1 cellular context compared by ENCODE assay signal in the genomic region with DNA sequence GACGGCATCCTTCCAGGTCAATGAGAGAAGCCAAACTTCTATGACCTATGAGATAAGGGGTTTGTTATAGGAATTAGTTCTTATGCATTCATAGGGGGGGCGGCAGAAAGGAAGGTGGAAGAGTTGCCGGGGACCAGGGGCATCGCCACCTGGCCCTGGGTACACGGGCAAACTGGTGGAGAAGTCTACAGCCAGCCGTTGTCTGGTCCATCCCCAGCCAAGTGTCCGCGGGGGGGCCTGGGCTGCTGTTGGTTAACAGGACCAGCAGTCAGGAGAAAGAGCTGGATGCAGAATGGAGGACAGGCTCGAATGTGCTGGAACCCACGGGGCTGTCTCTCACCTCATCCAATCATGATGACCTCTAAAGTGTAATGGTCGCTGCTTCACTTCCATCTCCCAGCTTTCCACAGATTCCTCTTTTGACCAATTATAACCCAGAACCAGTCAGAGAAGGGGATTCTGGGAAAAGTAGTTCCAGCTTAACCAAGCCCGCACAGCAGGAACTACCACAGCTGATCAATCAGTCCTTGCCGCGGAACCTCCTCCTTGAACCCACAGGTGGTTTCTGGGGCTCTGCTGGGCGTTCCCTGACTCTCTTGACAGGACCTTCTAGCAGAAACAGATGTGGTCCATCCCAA.
TF ChIP-seq lines count a peak whose summit lies in the region.

No MANE protein-coding gene starts in this region.

TF ChIP-seq in SK-N-SH, 30 proteins besides CTCF, POLR2A, EP300 and RAD21 (continued from another document):
- TF ChIP-seq, protein P1, sequence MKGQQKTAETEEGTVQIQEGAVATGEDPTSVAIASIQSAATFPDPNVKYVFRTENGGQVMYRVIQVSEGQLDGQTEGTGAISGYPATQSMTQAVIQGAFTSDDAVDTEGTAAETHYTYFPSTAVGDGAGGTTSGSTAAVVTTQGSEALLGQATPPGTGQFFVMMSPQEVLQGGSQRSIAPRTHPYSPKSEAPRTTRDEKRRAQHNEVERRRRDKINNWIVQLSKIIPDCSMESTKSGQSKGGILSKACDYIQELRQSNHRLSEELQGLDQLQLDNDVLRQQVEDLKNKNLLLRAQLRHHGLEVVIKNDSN (IDR thresholded peaks at IDR 0.05; ENCODE audit: borderline replicate concordance, low read depth), result no peak
- TF ChIP-seq CHD2 (IDR thresholded peaks at IDR 0.05; ENCODE audit: low read length, partially characterized antibody) (no peak), TEAD4 (IDR thresholded peaks at IDR 0.05; ENCODE audit: borderline replicate concordance, insufficient read depth) (no peak), GABPA (IDR thresholded peaks at IDR 0.05; ENCODE audit: low read depth) (no peak), GATA2 (CRISPR knock-in tag; IDR thresholded peaks at IDR 0.05) (no peak), NRF1 (IDR thresholded peaks at IDR 0.05; ENCODE audit: low read depth, low read length) (no peak)
- TF ChIP-seq, protein P2, sequence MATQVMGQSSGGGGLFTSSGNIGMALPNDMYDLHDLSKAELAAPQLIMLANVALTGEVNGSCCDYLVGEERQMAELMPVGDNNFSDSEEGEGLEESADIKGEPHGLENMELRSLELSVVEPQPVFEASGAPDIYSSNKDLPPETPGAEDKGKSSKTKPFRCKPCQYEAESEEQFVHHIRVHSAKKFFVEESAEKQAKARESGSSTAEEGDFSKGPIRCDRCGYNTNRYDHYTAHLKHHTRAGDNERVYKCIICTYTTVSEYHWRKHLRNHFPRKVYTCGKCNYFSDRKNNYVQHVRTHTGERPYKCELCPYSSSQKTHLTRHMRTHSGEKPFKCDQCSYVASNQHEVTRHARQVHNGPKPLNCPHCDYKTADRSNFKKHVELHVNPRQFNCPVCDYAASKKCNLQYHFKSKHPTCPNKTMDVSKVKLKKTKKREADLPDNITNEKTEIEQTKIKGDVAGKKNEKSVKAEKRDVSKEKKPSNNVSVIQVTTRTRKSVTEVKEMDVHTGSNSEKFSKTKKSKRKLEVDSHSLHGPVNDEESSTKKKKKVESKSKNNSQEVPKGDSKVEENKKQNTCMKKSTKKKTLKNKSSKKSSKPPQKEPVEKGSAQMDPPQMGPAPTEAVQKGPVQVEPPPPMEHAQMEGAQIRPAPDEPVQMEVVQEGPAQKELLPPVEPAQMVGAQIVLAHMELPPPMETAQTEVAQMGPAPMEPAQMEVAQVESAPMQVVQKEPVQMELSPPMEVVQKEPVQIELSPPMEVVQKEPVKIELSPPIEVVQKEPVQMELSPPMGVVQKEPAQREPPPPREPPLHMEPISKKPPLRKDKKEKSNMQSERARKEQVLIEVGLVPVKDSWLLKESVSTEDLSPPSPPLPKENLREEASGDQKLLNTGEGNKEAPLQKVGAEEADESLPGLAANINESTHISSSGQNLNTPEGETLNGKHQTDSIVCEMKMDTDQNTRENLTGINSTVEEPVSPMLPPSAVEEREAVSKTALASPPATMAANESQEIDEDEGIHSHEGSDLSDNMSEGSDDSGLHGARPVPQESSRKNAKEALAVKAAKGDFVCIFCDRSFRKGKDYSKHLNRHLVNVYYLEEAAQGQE (IDR thresholded peaks at IDR 0.05; ENCODE audit: low read depth, low read length), result no peak
- TF ChIP-seq, protein P3, sequence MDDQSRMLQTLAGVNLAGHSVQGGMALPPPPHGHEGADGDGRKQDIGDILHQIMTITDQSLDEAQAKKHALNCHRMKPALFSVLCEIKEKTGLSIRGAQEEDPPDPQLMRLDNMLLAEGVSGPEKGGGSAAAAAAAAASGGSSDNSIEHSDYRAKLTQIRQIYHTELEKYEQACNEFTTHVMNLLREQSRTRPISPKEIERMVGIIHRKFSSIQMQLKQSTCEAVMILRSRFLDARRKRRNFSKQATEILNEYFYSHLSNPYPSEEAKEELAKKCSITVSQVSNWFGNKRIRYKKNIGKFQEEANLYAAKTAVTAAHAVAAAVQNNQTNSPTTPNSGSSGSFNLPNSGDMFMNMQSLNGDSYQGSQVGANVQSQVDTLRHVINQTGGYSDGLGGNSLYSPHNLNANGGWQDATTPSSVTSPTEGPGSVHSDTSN (IDR thresholded peaks at IDR 0.05), result no peak
- TF ChIP-seq, protein P4, sequence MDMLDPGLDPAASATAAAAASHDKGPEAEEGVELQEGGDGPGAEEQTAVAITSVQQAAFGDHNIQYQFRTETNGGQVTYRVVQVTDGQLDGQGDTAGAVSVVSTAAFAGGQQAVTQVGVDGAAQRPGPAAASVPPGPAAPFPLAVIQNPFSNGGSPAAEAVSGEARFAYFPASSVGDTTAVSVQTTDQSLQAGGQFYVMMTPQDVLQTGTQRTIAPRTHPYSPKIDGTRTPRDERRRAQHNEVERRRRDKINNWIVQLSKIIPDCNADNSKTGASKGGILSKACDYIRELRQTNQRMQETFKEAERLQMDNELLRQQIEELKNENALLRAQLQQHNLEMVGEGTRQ (IDR thresholded peaks at IDR 0.05; ENCODE audit: borderline replicate concordance, low read depth, low read length), result no peak
- TF ChIP-seq, protein P5, sequence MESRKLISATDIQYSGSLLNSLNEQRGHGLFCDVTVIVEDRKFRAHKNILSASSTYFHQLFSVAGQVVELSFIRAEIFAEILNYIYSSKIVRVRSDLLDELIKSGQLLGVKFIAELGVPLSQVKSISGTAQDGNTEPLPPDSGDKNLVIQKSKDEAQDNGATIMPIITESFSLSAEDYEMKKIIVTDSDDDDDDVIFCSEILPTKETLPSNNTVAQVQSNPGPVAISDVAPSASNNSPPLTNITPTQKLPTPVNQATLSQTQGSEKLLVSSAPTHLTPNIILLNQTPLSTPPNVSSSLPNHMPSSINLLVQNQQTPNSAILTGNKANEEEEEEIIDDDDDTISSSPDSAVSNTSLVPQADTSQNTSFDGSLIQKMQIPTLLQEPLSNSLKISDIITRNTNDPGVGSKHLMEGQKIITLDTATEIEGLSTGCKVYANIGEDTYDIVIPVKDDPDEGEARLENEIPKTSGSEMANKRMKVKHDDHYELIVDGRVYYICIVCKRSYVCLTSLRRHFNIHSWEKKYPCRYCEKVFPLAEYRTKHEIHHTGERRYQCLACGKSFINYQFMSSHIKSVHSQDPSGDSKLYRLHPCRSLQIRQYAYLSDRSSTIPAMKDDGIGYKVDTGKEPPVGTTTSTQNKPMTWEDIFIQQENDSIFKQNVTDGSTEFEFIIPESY (IDR thresholded peaks at IDR 0.05; ENCODE audit: borderline replicate concordance, low read depth), result no peak
